In genomic region chr2:35787302-35788031, GRCh38 we compare ENCODE assay signal across 25 cellular contexts.
DNase-seq lines count a peak whose midpoint lies in the region; ATAC-seq lines count a peak whose summit lies in the region.
"Had no signal": no experiment of that assay in that cellular context is flagged by ENCODE, and none has a peak within 500 bp of the region (broad histone marks: within the 10 kb centered on the region; RNA-seq: fewer than 3 reads in every experiment).

No MANE protein-coding gene starts in this region.

- ATAC-seq in GM18517 (IDR thresholded peaks at IDR 0.05; ENCODE audit: unreplicated experiment), result no peak
- ATAC-seq in GM21381 (IDR thresholded peaks at IDR 0.05; ENCODE audit: unreplicated experiment), result no peak
- no peak for ATAC-seq in HG02970 (IDR thresholded peaks at IDR 0.05; ENCODE audit: low FRiP score, unreplicated experiment)
- ATAC-seq: activated naive CD4-positive, alpha-beta T cell treated with anti-CD3 and anti-CD28 coated beads, Interleukin-2, amount 50 U/mL, for 72 hours; gastroesophageal sphincter; GM12878; naive thymus-derived CD4-positive, alpha-beta T cell had no signal

- H3K27ac ChIP-seq in epithelial cell of prostate, result peak overlapping the region; percentile 16
- H3K27ac ChIP-seq: ascending aorta, esophagus squamous epithelium, gastroesophageal sphincter, SK-N-MC, spleen, thyroid gland, VCaP had no signal

- peak; percentile 18 for DNase-seq in CMK (ENCODE audit: low read depth)
- DNase-seq in HT1080 (ENCODE audit: low read depth), result peak; percentile 68
- DNase-seq in RPMI8226, result peak; percentile 39
- DNase-seq in epithelial cell of prostate (ENCODE audit: low read depth, low spot score), result peak; percentile 22
- DNase-seq in C1 segment of cervical spinal cord (lab: John Stamatoyannopoulos, UW), result no peak
- DNase-seq: activated CD4-positive, alpha-beta T cell treated with anti-CD3 and anti-CD28 coated beads, Interleukin-2, amount 50 U/mL, for 1 hour; cerebellar nuclear complex; DMS 273 treated with DMSO at 0.1 percent for 48 hours; effector CD4-positive, alpha-beta T cell; esophagus squamous epithelium; naive thymus-derived CD4-positive, alpha-beta T cell; NCI-H1092; NCI-H187 treated with DMSO at 0.1 percent for 48 hours; NCI-H345; spleen; thyroid gland had no signal

Comparison
In these comparisons a context has a peak if more than half of its experiments do, and no peak if none do; other contexts are left out.
1. DNase-seq: peak in CMK (single experiment), HT1080 (single experiment), RPMI8226 (single experiment) and epithelial cell of prostate (single experiment); none in C1 segment of cervical spinal cord (0 of 14).